Comparison of ENCODE assay signal across 19 cellular contexts in genomic region chrX:3175659-3176438, GRCh38.
DNase-seq lines count a peak whose midpoint lies in the region; ATAC-seq and TF ChIP-seq lines count a peak whose summit lies in the region.
"Had no signal": no experiment of that assay in that cellular context is flagged by ENCODE, and none has a peak within 500 bp of the region (broad histone marks: within the 10 kb centered on the region; RNA-seq: fewer than 3 reads in every experiment).

No MANE protein-coding gene starts in this region.

- H3K4me3 Mint-ChIP-seq in endodermal cell = no peak overlapping the region
- H3K4me3 Mint-ChIP-seq: activated CD4-positive, alpha-beta T cell treated with anti-CD3 and anti-CD28 coated beads, Interleukin-2, amount 10 ng/mL, durations not matched to agents 24 days and 14 days; activated T-cell treated with anti-CD3 and anti-CD28 coated beads, Interleukin-2, amount 50 U/mL, for 72 hours; neural crest cell; T-helper 17 cell had no signal

- peak overlapping the region; percentile 19 for H2BK5ac ChIP-seq in mesenchymal stem cell (ENCODE audit: low read depth, low read length, poor library complexity, severe bottlenecking)

- ATAC-seq in GM18909 (IDR thresholded peaks at IDR 0.05; ENCODE audit: poor library complexity, unreplicated experiment) = no peak
- ATAC-seq: activated T-cell treated with anti-CD3 and anti-CD28 coated beads, Interleukin-2, amount 50 U/mL, for 72 hours; T-helper 17 cell had no signal

- peaks cover 1% of the 10 kb centered on the region for H3K27me3 Mint-ChIP-seq in endodermal cell (ENCODE audit: insufficient read depth)
- H3K27me3 Mint-ChIP-seq: activated CD4-positive, alpha-beta T cell treated with anti-CD3 and anti-CD28 coated beads, Interleukin-2, amount 10 ng/mL, durations not matched to agents 24 days and 14 days had no signal

- peak overlapping the region; percentile 73 for H2BK120ac ChIP-seq in mesenchymal stem cell (ENCODE audit: low read depth, low read length)

- H3K79me1 ChIP-seq in mesenchymal stem cell (replicated peaks; ENCODE audit: low read length, poor library complexity, severe bottlenecking) = no peaks in the 10 kb centered on the region

- TF ChIP-seq CTCF in HEK293 (tag by site-specific recombination; IDR thresholded peaks at IDR 0.05) (no peak), cardiac fibroblast (IDR thresholded peaks at IDR 0.05; ENCODE audit: low read depth, low read length) (no peak), endodermal cell (conservative IDR thresholded peaks at IDR 0.05) (no peak)

- H3K4ac ChIP-seq in mesenchymal stem cell (ENCODE audit: low read depth in 1 of 2, low read length in 2 of 2) = no peak overlapping the region

- H3K27me3 ChIP-seq in mesenchymal stem cell (ENCODE audit: control insufficient read depth in 1 of 2, insufficient read depth in 1 of 2, low read length in 2 of 2) (no peaks in the 10 kb centered on the region), endodermal cell (ENCODE audit: control insufficient read depth, insufficient read depth, low read length, poor library complexity, severe bottlenecking) (no peaks in the 10 kb centered on the region)
- H3K27me3 ChIP-seq: heart left ventricle had no signal

- CTCF ChIA-PET in HEK293 (lab: Yijun Ruan, JAX) = no interaction called here

- H3K9ac ChIP-seq in mesenchymal stem cell (ENCODE audit: low read length) (peak overlapping the region; percentile 84), endodermal cell (ENCODE audit: extremely low read depth, low read length, poor library complexity, severe bottlenecking) (no peak overlapping the region)

- no peak overlapping the region for H3K14ac ChIP-seq in mesenchymal stem cell (ENCODE audit: low read length in 2 of 2)

- H3K18ac ChIP-seq in mesenchymal stem cell (ENCODE audit: low read depth in 1 of 2, low read length in 2 of 2) = no peak overlapping the region

- H3K4me1 ChIP-seq in HEK293 (ENCODE audit: control insufficient read depth, insufficient read depth, low read length) (no peaks in the 10 kb centered on the region), mesenchymal stem cell (ENCODE audit: control insufficient read depth, insufficient read depth, low read depth, low read length) (peaks cover 3% of the 10 kb centered on the region), endodermal cell (ENCODE audit: control insufficient read depth, insufficient read depth, low read length) (no peaks in the 10 kb centered on the region)
- H3K4me1 ChIP-seq: heart left ventricle, spleen had no signal

- H2BK15ac ChIP-seq in mesenchymal stem cell (ENCODE audit: low read depth, poor library complexity, severe bottlenecking) = no peak overlapping the region

- H3K4me3 ChIP-seq in HEK293 (ENCODE audit: low read depth, low read length) (no peak overlapping the region), cardiac fibroblast (replicated peaks in 1 of 2; ENCODE audit: low read depth in 2 of 2, low read length in 2 of 2) (no peak overlapping the region), mesenchymal stem cell (ENCODE audit: insufficient read depth in 1 of 2, low read depth in 1 of 2, low read length in 2 of 2) (peak overlapping the region in 1 of 2 experiments; percentile 43), endodermal cell (ENCODE audit: low read length) (no peak overlapping the region)
- H3K4me3 ChIP-seq: heart left ventricle, spleen had no signal

- no CpG with 5 or more reads among the region's 7 CpGs for WGBS in mesenchymal stem cell
- 72% methylated on average over 3 of the region's 7 CpGs; no CpG with 5 or more reads in 1 of the 2 experiments for WGBS in endodermal cell (ENCODE audit: insufficient coverage in 1 of 2, insufficient read length in 1 of 2), 2 experiments

- H3K23ac ChIP-seq in mesenchymal stem cell (ENCODE audit: low read length in 2 of 2) = no peak overlapping the region

- POLR2A ChIA-PET in HEK293 (lab: Yijun Ruan, JAX) = no interaction called here

- H4K91ac ChIP-seq in mesenchymal stem cell (ENCODE audit: low read length) = no peak overlapping the region

- no peaks in the 10 kb centered on the region for H3K36me3 ChIP-seq in HEK293 (ENCODE audit: control insufficient read depth in 2 of 2, insufficient read depth in 1 of 2, low read length in 2 of 2)
- no peaks in the 10 kb centered on the region for H3K36me3 ChIP-seq in mesenchymal stem cell (ENCODE audit: control insufficient read depth in 1 of 2, insufficient read depth in 2 of 2, low read depth in 1 of 2, low read length in 2 of 2)
- no peaks in the 10 kb centered on the region for H3K36me3 ChIP-seq in endodermal cell (ENCODE audit: control insufficient read depth, insufficient read depth, low read length)
- H3K36me3 ChIP-seq: heart left ventricle, spleen had no signal

- H3K27ac ChIP-seq in HEK293 (ENCODE audit: extremely low read depth, low read depth, low read length) (no peak overlapping the region), mesenchymal stem cell (ENCODE audit: low read length, poor library complexity, severe bottlenecking) (peak overlapping the region; percentile 86), endodermal cell (ENCODE audit: low read depth, low read length) (no peak overlapping the region)
- H3K27ac ChIP-seq: spleen had no signal

- no peak overlapping the region for H2AK5ac ChIP-seq in mesenchymal stem cell (ENCODE audit: low read length, severe bottlenecking)

- peaks cover 13% of the 10 kb centered on the region for H3K4me1 Mint-ChIP-seq in endodermal cell
- H3K4me1 Mint-ChIP-seq: activated CD4-positive, alpha-beta T cell treated with anti-CD3 and anti-CD28 coated beads, Interleukin-2, amount 10 ng/mL, durations not matched to agents 24 days and 14 days; T-helper 17 cell had no signal

- H3K27ac Mint-ChIP-seq in endodermal cell = no peak overlapping the region
- H3K27ac Mint-ChIP-seq: activated CD4-positive, alpha-beta T cell treated with anti-CD3 and anti-CD28 coated beads, Interleukin-2, amount 10 ng/mL, durations not matched to agents 24 days and 14 days; activated T-cell treated with anti-CD3 and anti-CD28 coated beads, Interleukin-2, amount 50 U/mL, for 72 hours had no signal

- no peak overlapping the region for H2BK12ac ChIP-seq in mesenchymal stem cell (ENCODE audit: low read length in 2 of 2)

- no peaks in the 10 kb centered on the region for H3K36me3 Mint-ChIP-seq in endodermal cell (ENCODE audit: low read depth)

- no peak overlapping the region for H4K8ac ChIP-seq in mesenchymal stem cell (ENCODE audit: low read length)

- H3K9me3 ChIP-seq in HEK293 (ENCODE audit: control insufficient read depth, insufficient read depth, low read depth, low read length) = no peaks in the 10 kb centered on the region
- H3K9me3 ChIP-seq in mesenchymal stem cell (ENCODE audit: control insufficient read depth, low read length) = no peaks in the 10 kb centered on the region
- H3K9me3 ChIP-seq in endodermal cell (ENCODE audit: control insufficient read depth, low read length) = no peaks in the 10 kb centered on the region
- H3K9me3 ChIP-seq: heart left ventricle, spleen had no signal

- DNase-seq in A172 (ENCODE audit: low spot score) (peak; percentile 63), cardiac fibroblast (ENCODE audit: low read depth in 2 of 2) (peak; percentile 42 to 45), mesenchymal stem cell (peak; percentile 65), endodermal cell (no peak), NOMO-1 treated with dmso at 0.1 percent for 144 hours (lab: John Stamatoyannopoulos, UW; ENCODE audit: unreplicated experiment) (no peak)
- no peak for DNase-seq in activated CD4-positive, alpha-beta T cell treated with anti-CD3 and anti-CD28 coated beads, Interleukin-2, amount 50 U/mL, for 48 hours
- DNase-seq: activated CD4-positive, alpha-beta T cell treated with anti-CD3 and anti-CD28 coated beads, Interleukin-2, amount 10 ng/mL, durations not matched to agents 24 days and 14 days; activated T-cell treated with anti-CD3 and anti-CD28 coated beads, Interleukin-2, amount 50 U/mL, for 72 hours; amygdala; Calu3; heart left ventricle; NCI-H1105 treated with DMSO at 0.1 percent for 48 hours; NCI-H345; spleen; substantia nigra; T-helper 17 cell had no signal

- no peak overlapping the region for H2AFZ ChIP-seq in mesenchymal stem cell (ENCODE audit: low read depth, low read length)

- no peaks in the 10 kb centered on the region for H3K9me3 Mint-ChIP-seq in endodermal cell
- H3K9me3 Mint-ChIP-seq: activated CD4-positive, alpha-beta T cell treated with anti-CD3 and anti-CD28 coated beads, Interleukin-2, amount 10 ng/mL, durations not matched to agents 24 days and 14 days; activated T-cell treated with anti-CD3 and anti-CD28 coated beads, Interleukin-2, amount 50 U/mL, for 72 hours; neural crest cell had no signal

- H3K4me2 ChIP-seq in mesenchymal stem cell (ENCODE audit: low read length, poor library complexity, severe bottlenecking) = no peak overlapping the region

TF ChIP-seq in HEK293, 187 proteins besides CTCF, POLR2A, EP300 and RAD21:
- TF ChIP-seq ZNF112 (tag by site-specific recombination; IDR thresholded peaks at IDR 0.05) (no peak), ZBTB1 (tag by site-specific recombination; IDR thresholded peaks at IDR 0.05) (no peak), ZNF16 (tag by site-specific recombination; IDR thresholded peaks at IDR 0.05; ENCODE audit: low read depth) (no peak), TCF7L2 (IDR thresholded peaks at IDR 0.05; ENCODE audit: borderline replicate concordance, low read depth, low read length) (peak; percentile 31; the same call in 1 of the 2 replicates), ZNF18 (tag by site-specific recombination; IDR thresholded peaks at IDR 0.05) (no peak), KLF1 (tag by site-specific recombination; IDR thresholded peaks at IDR 0.05) (no peak), ZSCAN16 (tag by site-specific recombination; IDR thresholded peaks at IDR 0.05) (no peak), ZNF426 (tag by site-specific recombination; IDR thresholded peaks at IDR 0.05) (no peak)

Comparison
In these comparisons a context has a peak if more than half of its experiments do, and no peak if none do; other contexts are left out.
1. DNase-seq: peak in A172 (single experiment), cardiac fibroblast (2 of 2) and mesenchymal stem cell (single experiment); none in activated CD4-positive, alpha-beta T cell treated with anti-CD3 and anti-CD28 coated beads, Interleukin-2, amount 50 U/mL, for 48 hours (0 of 2), endodermal cell (single experiment) and NOMO-1 treated with dmso at 0.1 percent for 144 hours (single experiment).